ENCODE assay signal across 8 cellular contexts in genomic region chr9:34376596-34377401, GRCh38. TPM values are rescaled to one million over a fixed set of nuclear protein-coding genes. Genes with fewer than 3 reads are reported as not detected.
DNase-seq lines count a peak whose midpoint lies in the region; ATAC-seq lines count a peak whose summit lies in the region.

Gene MYORG, minus strand, starts transcription at chr9:34376898. Its CDS starts 3,955 bp downstream, at chr9:34372943.

- H4K5ac ChIP-seq in mesendoderm (ENCODE audit: low read length) = no peak within 1 kb of the TSS

- no peak within 1 kb of the TSS for H2BK120ac ChIP-seq in mesendoderm (ENCODE audit: low read depth, low read length)

- H3K36me3 ChIP-seq in endocrine pancreas (ENCODE audit: control insufficient read depth, insufficient read depth, low read length) (no peaks in the 10 kb centered on the region), mesendoderm (ENCODE audit: control insufficient read depth, insufficient read depth, low read length) (no peaks in the 10 kb centered on the region)

- peak within 1 kb of the TSS; percentile 78 for H3K9ac ChIP-seq in endocrine pancreas (ENCODE audit: control insufficient read depth, insufficient read depth, low read length)
- peak within 1 kb of the TSS; percentile 88 for H3K9ac ChIP-seq in mesendoderm (ENCODE audit: low read length)

- peak within 1 kb of the TSS; percentile 95 for H3K4me2 ChIP-seq in mesendoderm (ENCODE audit: low read length)

- peak within 1 kb of the TSS; percentile 93 for H3K56ac ChIP-seq in mesendoderm (ENCODE audit: low read length)

- peak within 1 kb of the TSS; percentile 22 for H3K4me3 ChIP-seq in endocrine pancreas (ENCODE audit: control insufficient read depth, insufficient read depth, low read length)
- H3K4me3 ChIP-seq in mesendoderm (ENCODE audit: low read length) = peak within 1 kb of the TSS; percentile 50

- peak within 1 kb of the TSS; percentile 41 for H2BK15ac ChIP-seq in mesendoderm (replicated peaks; ENCODE audit: low read depth)

- H3K27me3 ChIP-seq in endocrine pancreas (ENCODE audit: control insufficient read depth, insufficient read depth, low read length) (no peaks in the 10 kb centered on the region), mesendoderm (ENCODE audit: insufficient read depth, low read length, poor library complexity) (peaks cover 2% of the 10 kb centered on the region)

- H3K4me1 ChIP-seq in endocrine pancreas (ENCODE audit: control insufficient read depth, insufficient read depth, low read length) = no peaks in the 10 kb centered on the region
- peaks cover 15% of the 10 kb centered on the region for H3K4me1 ChIP-seq in mesendoderm (ENCODE audit: control insufficient read depth, low read depth, low read length)

- H3K79me1 ChIP-seq in mesendoderm (ENCODE audit: low read length) = peaks cover 7% of the 10 kb centered on the region

- peak within 1 kb of the TSS; percentile 64 for H3K18ac ChIP-seq in mesendoderm (ENCODE audit: low read length)

- H3K9me3 ChIP-seq in endocrine pancreas (ENCODE audit: control insufficient read depth, low read length) = no peaks in the 10 kb centered on the region

- ATAC-seq in GM19468 (IDR thresholded peaks at IDR 0.05; ENCODE audit: extremely low read depth, unreplicated experiment) = peak; percentile 81

- peak within 1 kb of the TSS; percentile 39 for H3K27ac ChIP-seq in mesendoderm (ENCODE audit: low read depth, low read length)

- no peak within 1 kb of the TSS for H4K8ac ChIP-seq in mesendoderm (ENCODE audit: low read depth, low read length)

- H3K23ac ChIP-seq in mesendoderm (ENCODE audit: low read length) = no peak within 1 kb of the TSS

- WGBS in mesendoderm (ENCODE audit: extremely low coverage, insufficient coverage, low lambda C conversion rate) = no CpG with 5 or more reads among the region's 54 CpGs

- H3K79me2 ChIP-seq in mesendoderm (ENCODE audit: control insufficient read depth, insufficient read depth, low read length) = peaks cover 7% of the 10 kb centered on the region

- DNase-seq in COLO668 (lab: John Stamatoyannopoulos, UW; ENCODE audit: unreplicated experiment) (peak; percentile 96), HS-27A (ENCODE audit: low read depth) (peak; percentile 94), mesendoderm (peak; percentile 99)
- peak; percentile 95 for DNase-seq in NK-92 treated with Interleukin-12 subunit alpha and Interleukin-12 subunit beta, amount 100 ng/mL, for 24 hours (lab: John Stamatoyannopoulos, UW)
- peak; percentile 90 to 93 for DNase-seq in activated CD8-positive, alpha-beta memory T cell treated with anti-CD3 and anti-CD28 coated beads for 4 hours (ENCODE audit: low read depth in 2 of 2)
- peak; percentile 94 for DNase-seq in stimulated activated CD8-positive, alpha-beta memory T cell treated with anti-CD3 and anti-CD28 coated beads, Interleukin-15, amount 100 ng/mL, for 1 hour (ENCODE audit: low read depth)

- H2BK5ac ChIP-seq in mesendoderm (ENCODE audit: low read length) = peak within 1 kb of the TSS; percentile 72

- peak within 1 kb of the TSS; percentile 6 for H3K4ac ChIP-seq in mesendoderm (ENCODE audit: low read depth, low read length)

- H2AK5ac ChIP-seq in mesendoderm (ENCODE audit: low read length) = no peak within 1 kb of the TSS

RNA-seq across cellular contexts. Expression of gene MYORG, which starts in this region (rescaled TPM):
- polyA plus RNA-seq in mesendoderm (2013, experiment 1 of 2) = 19.8 TPM
- 18.7 TPM for polyA plus RNA-seq in mesendoderm (2013, experiment 2 of 2)

Comparison
In these comparisons a context has a peak if more than half of its experiments do, and no peak if none do; other contexts are left out.
1. Peak in every context shown above with its lines: DNase-seq, ATAC-seq, H3K4me3 ChIP-seq and H3K27ac ChIP-seq.